ENCODE assay signal across 8 cellular contexts in genomic region chr16:29805232-29806095, GRCh38. TPM values are rescaled to one million over a fixed set of nuclear protein-coding genes. Genes with fewer than 3 reads are reported as not detected.
DNase-seq lines count a peak whose midpoint lies in the region; ATAC-seq and TF ChIP-seq lines count a peak whose summit lies in the region.

No MANE protein-coding gene starts in this region.

- peaks cover 3% of the 10 kb centered on the region for H3K4me1 ChIP-seq in BE2C

- H3K9me3 ChIP-seq in BE2C: no peaks in the 10 kb centered on the region

- peak; percentile 55 for ATAC-seq in HG03432 (IDR thresholded peaks at IDR 0.05; ENCODE audit: unreplicated experiment)

- TF ChIP-seq CTCF in BE2C (IDR thresholded peaks at IDR 0.05; ENCODE audit: low read depth, low read length): no peak

- peak; percentile 98 for DNase-seq in BE2C
- DNase-seq in GM19238 (ENCODE audit: insufficient read length, low spot score): peak; percentile 92
- DNase-seq in NCI-H524 (lab: John Stamatoyannopoulos, UW): peak; percentile 99 to 100
- DNase-seq in activated CD4-positive, alpha-beta T cell treated with anti-CD3 and anti-CD28 coated beads for 48 hours: peak; percentile 98
- peak; percentile 96 for DNase-seq in kidney tubule cell (ENCODE audit: low spot score)
- peak; percentile 96 to 97 for DNase-seq in stimulated activated CD4-positive, alpha-beta T cell treated with anti-CD3 and anti-CD28 coated beads, Interleukin-15, amount 100 ng/mL, for 48 hours (ENCODE audit: low read depth in 2 of 2)

- peaks cover 45% of the 10 kb centered on the region for H3K36me3 ChIP-seq in BE2C

- H3K27ac ChIP-seq in cingulate gyrus (ENCODE audit: low read depth, low read length): peak overlapping the region; percentile 100

- peak overlapping the region; percentile 73 for H3K4me3 ChIP-seq in BE2C (ENCODE audit: low read depth, low read length)

- H3K27me3 ChIP-seq in BE2C: no peaks in the 10 kb centered on the region

RNA-seq across cellular contexts. Expression of gene MAZ, which starts 0.9 kb away (rescaled TPM):
- polyA plus RNA-seq in BE2C (2012; ENCODE audit: insufficient read depth, insufficient read length, low read depth): 1,186 TPM

RNA-seq across cellular contexts. Expression of gene PRRT2, which starts 6.5 kb away (rescaled TPM):
- 132 TPM for polyA plus RNA-seq in BE2C (2012; ENCODE audit: insufficient read depth, insufficient read length, low read depth)

RNA-seq across cellular contexts. Expression of gene PAGR1, which starts 10.5 kb away (rescaled TPM):
- polyA plus RNA-seq in BE2C (2012; ENCODE audit: insufficient read depth, insufficient read length, low read depth): 153 TPM

RNA-seq across cellular contexts. Expression of gene MVP, which starts 14.8 kb away (rescaled TPM):
- 17.2 TPM for polyA plus RNA-seq in BE2C (2012; ENCODE audit: insufficient read depth, insufficient read length, low read depth)

RNA-seq across cellular contexts. Expression of gene KIF22, which starts 14.9 kb away (rescaled TPM):
- 143 TPM for polyA plus RNA-seq in BE2C (2012; ENCODE audit: insufficient read depth, insufficient read length, low read depth)

Comparison
In these comparisons a context has a peak if more than half of its experiments do, and no peak if none do; other contexts are left out.
1. Peak in every context shown above with its lines: DNase-seq, ATAC-seq, H3K4me3 ChIP-seq and H3K27ac ChIP-seq.